In genomic region chr13:23996456-23996855, GRCh38 we compare ENCODE assay signal across 9 cellular contexts.
"Had no signal": no experiment of that assay in that cellular context is flagged by ENCODE, and none has a peak within 500 bp of the region (broad histone marks: within the 10 kb centered on the region; RNA-seq: fewer than 3 reads in every experiment).

No MANE protein-coding gene starts in this region.

- DNase-seq: activated CD4-positive, alpha-beta T cell treated with anti-CD3 and anti-CD28 coated beads, Interleukin-2, amount 50 U/mL, for 1 hour; activated effector memory CD4-positive, alpha-beta T cell treated with Interleukin-2 at 50 U/mL for 16 hours; activated T-cell treated with anti-CD3 and anti-CD28 coated beads, Interleukin-2, amount 50 U/mL, for 1 hour; anterior cingulate cortex; cerebellar nuclear complex; midbrain had no signal

- H3K4me3 ChIP-seq: smooth muscle cell, tibial nerve had no signal

- H3K27ac ChIP-seq: tibial nerve had no signal

- H3K4me2 ChIP-seq: smooth muscle cell had no signal

- H3K27me3 ChIP-seq: tibial nerve had no signal

- H3K36me3 ChIP-seq: tibial nerve had no signal

- H3K4me1 ChIP-seq: tibial nerve had no signal

- ATAC-seq: stimulated activated effector memory CD8-positive, alpha-beta T cell treated with anti-CD3 and anti-CD28 coated beads, Interleukin-12 subunit alpha, Interleukin-12 subunit beta, amount 100 ng/mL, for 72 hours had no signal
